Comparison of ENCODE assay signal across 8 cellular contexts in genomic region chr11:33775064-33775807, GRCh38. TPM values are rescaled to one million over a fixed set of nuclear protein-coding genes. Genes with fewer than 3 reads are reported as not detected.
A peak's percentile ranks its signal among the peaks of the same experiment; 100 is the strongest.
DNase-seq lines count a peak whose midpoint lies in the region; ATAC-seq, FAIRE-seq and TF ChIP-seq lines count a peak whose summit lies in the region.

No MANE protein-coding gene starts in this region.

- 35 to 51% methylated on average over 12 to 14 of the region's 14 CpGs for WGBS in transverse colon (ENCODE audit: low coverage in 1 of 2), 2 donors

- DNase-seq in activated T-cell treated with anti-CD3 and anti-CD28 coated beads, Interleukin-2, amount 50 U/mL, for 72 hours, result no peak
- no peak for DNase-seq in activated T-cell treated with anti-CD3 and anti-CD28 coated beads, Interleukin-2, amount 50 U/mL, for 1 hour
- no peak for DNase-seq in astrocyte (ENCODE audit: low read depth)
- DNase-seq in lower lobe of right lung, result no peak
- DNase-seq in transverse colon, result no peak
- no peak for DNase-seq in urothelium cell line (ENCODE audit: low spot score)
- no peak for DNase-seq in NCI-H774 (lab: John Stamatoyannopoulos, UW)

- intact Hi-C loops in lower lobe of right lung (cut with DNase I) (no loop called here), transverse colon (cut with DNase I; ENCODE audit: low total_unique reads) (loop anchor here (2.0 kb wide), 1 partner anchor 78 kb away; no protein-coding TSS in a partner anchor)

- H3K27ac ChIP-seq in astrocyte (ENCODE audit: low read depth, low read length) (peak overlapping the region; percentile 65), lower lobe of right lung (peak overlapping the region; percentile 80), transverse colon (peak overlapping the region; percentile 83 to 88 (median 84))

- H3K36me3 ChIP-seq in astrocyte (ENCODE audit: insufficient read depth, low read length) (no peaks in the 10 kb centered on the region), lower lobe of right lung (peaks cover 4% of the 10 kb centered on the region), transverse colon (peaks cover 0 to 3% (median 0%) of the 10 kb centered on the region in 4 donors)

- peak overlapping the region; percentile 96 for H2AFZ ChIP-seq in astrocyte (ENCODE audit: low read depth, low read length)

- no peak for FAIRE-seq in astrocyte (lab: Jason Lieb, UNC)
- no peak for FAIRE-seq in urothelium cell line (lab: Jason Lieb, UNC)

- TF ChIP-seq EP300 in transverse colon (IDR thresholded peaks at IDR 0.05; ENCODE audit: low read depth), result no peak

- in situ Hi-C loops in transverse colon (cut with MboI; ENCODE audit: low pct_ligation_motif_present in 1 of 4, low pct_unique_long_range_greater_than_20kb in 1 of 4, low sequenced_read_pairs in 3 of 4), result no loop called here

- no peak for ATAC-seq in activated T-cell treated with anti-CD3 and anti-CD28 coated beads, Interleukin-2, amount 50 U/mL, for 72 hours (replicated peaks in 1 of 2)
- ATAC-seq in lower lobe of right lung, result no peak
- ATAC-seq in HG02970 (IDR thresholded peaks at IDR 0.05; ENCODE audit: low FRiP score, unreplicated experiment), result no peak

- H3K27me3 ChIP-seq in astrocyte (ENCODE audit: insufficient read depth, low read length) (no peaks in the 10 kb centered on the region), lower lobe of right lung (ENCODE audit: low read depth) (no peaks in the 10 kb centered on the region), transverse colon (peaks cover 28% of the 10 kb centered on the region)

- H3K4me1 ChIP-seq in astrocyte (ENCODE audit: insufficient read depth, low read length), result peaks cover 38% of the 10 kb centered on the region
- H3K4me1 ChIP-seq in lower lobe of right lung, result peaks cover 27% of the 10 kb centered on the region
- H3K4me1 ChIP-seq in transverse colon, result peaks cover 14 to 34% (median 28%) of the 10 kb centered on the region in 4 donors

- H4K20me1 ChIP-seq in astrocyte (ENCODE audit: insufficient read depth, low read length), result peaks cover 25% of the 10 kb centered on the region

- H3K27ac Mint-ChIP-seq in activated T-cell treated with anti-CD3 and anti-CD28 coated beads, Interleukin-2, amount 50 U/mL, for 72 hours, result peak overlapping the region; percentile 87
- no peak overlapping the region for H3K27ac Mint-ChIP-seq in astrocyte (ENCODE audit: unreplicated experiment)

- peak overlapping the region; percentile 100 for H3K4me2 ChIP-seq in astrocyte (ENCODE audit: low read length)

- peak overlapping the region; percentile 90 for H3K9ac ChIP-seq in astrocyte (ENCODE audit: low read length)

- H3K36me3 Mint-ChIP-seq in activated T-cell treated with anti-CD3 and anti-CD28 coated beads, Interleukin-2, amount 50 U/mL, for 72 hours (ENCODE audit: insufficient read depth in 2 of 2), result peaks cover 0 to 3% of the 10 kb centered on the region in 2 donors
- H3K36me3 Mint-ChIP-seq in astrocyte (ENCODE audit: low read depth, unreplicated experiment), result no peaks in the 10 kb centered on the region

- peaks cover 44% of the 10 kb centered on the region for H3K4me1 Mint-ChIP-seq in activated T-cell treated with anti-CD3 and anti-CD28 coated beads, Interleukin-2, amount 50 U/mL, for 72 hours (ENCODE audit: low read depth)
- H3K4me1 Mint-ChIP-seq in astrocyte (ENCODE audit: low read depth, unreplicated experiment), result peaks cover 17% of the 10 kb centered on the region

- H3K9me3 Mint-ChIP-seq in activated T-cell treated with anti-CD3 and anti-CD28 coated beads, Interleukin-2, amount 50 U/mL, for 72 hours, result no peaks in the 10 kb centered on the region
- no peaks in the 10 kb centered on the region for H3K9me3 Mint-ChIP-seq in astrocyte (ENCODE audit: unreplicated experiment)

- TF ChIP-seq CTCF in astrocyte (IDR thresholded peaks at IDR 0.05; ENCODE audit: insufficient read depth, low read depth, low read length), result no peak
- no peak for TF ChIP-seq CTCF in lower lobe of right lung (IDR thresholded peaks at IDR 0.05)
- TF ChIP-seq CTCF in transverse colon (IDR thresholded peaks at IDR 0.05), result no peak

- H3K9me3 ChIP-seq in astrocyte (ENCODE audit: insufficient read depth, low read depth, low read length), result no peaks in the 10 kb centered on the region
- H3K9me3 ChIP-seq in lower lobe of right lung, result no peaks in the 10 kb centered on the region
- no peaks in the 10 kb centered on the region for H3K9me3 ChIP-seq in transverse colon

- TF ChIP-seq POLR2A in transverse colon (IDR thresholded peaks at IDR 0.05), result no peak

- H3K79me2 ChIP-seq in astrocyte (ENCODE audit: insufficient read depth, low read length), result peaks cover 31% of the 10 kb centered on the region

- H3K27me3 Mint-ChIP-seq in activated T-cell treated with anti-CD3 and anti-CD28 coated beads, Interleukin-2, amount 50 U/mL, for 72 hours (ENCODE audit: low read depth), result peaks cover 24% of the 10 kb centered on the region
- H3K27me3 Mint-ChIP-seq in astrocyte (ENCODE audit: low read depth, unreplicated experiment), result no peaks in the 10 kb centered on the region

- H3K4me3 Mint-ChIP-seq in activated T-cell treated with anti-CD3 and anti-CD28 coated beads, Interleukin-2, amount 50 U/mL, for 72 hours, result peak overlapping the region; percentile 97 to 98
- H3K4me3 Mint-ChIP-seq in astrocyte (ENCODE audit: unreplicated experiment), result peak overlapping the region; percentile 96

- peak overlapping the region; percentile 85 for H3K4me3 ChIP-seq in astrocyte (ENCODE audit: insufficient read depth, low read depth, low read length)
- H3K4me3 ChIP-seq in lower lobe of right lung, result peak overlapping the region; percentile 95
- peak overlapping the region in 3 of 4 donors; percentile 80 to 96 (median 95) for H3K4me3 ChIP-seq in transverse colon

RNA-seq across cellular contexts. Expression of gene FBXO3, which starts 0.9 kb away (rescaled TPM):
- 10 to 100 TPM; 20.1 to 22.2 TPM for total RNA-seq in activated T-cell treated with anti-CD3 and anti-CD28 coated beads, Interleukin-2, amount 50 U/mL, for 72 hours
- total RNA-seq in astrocyte, result 23.5 and 25.2 TPM in 2 replicates
- total RNA-seq in lower lobe of right lung, result 32.6 TPM
- 10 to 100 TPM in 3 of 4 donors, 1 to 10 TPM in 1; 9.0 to 48.5 (median 30.7) TPM for total RNA-seq in transverse colon

RNA-seq across cellular contexts. Expression of gene CD59, which starts 39.0 kb away (rescaled TPM):
- 10 to 100 TPM; 10.0 to 35.5 TPM for total RNA-seq in activated T-cell treated with anti-CD3 and anti-CD28 coated beads, Interleukin-2, amount 50 U/mL, for 72 hours
- total RNA-seq in astrocyte (587 and 662 TPM in 2 replicates), lower lobe of right lung (816 TPM), transverse colon (100 to 1,000 TPM in 3 of 4 donors, 10 to 100 TPM in 1; 64.7 to 213 (median 170) TPM)
